In genomic region chr5:126544087-126544740, GRCh38 we compare ENCODE assay signal across 9 cellular contexts. TPM values are rescaled to one million over a fixed set of nuclear protein-coding genes. Genes with fewer than 3 reads are reported as not detected.
DNase-seq lines count a peak whose midpoint lies in the region; ATAC-seq and TF ChIP-seq lines count a peak whose summit lies in the region.
"Had no signal": no experiment of that assay in that cellular context is flagged by ENCODE, and none has a peak within 500 bp of the region (broad histone marks: within the 10 kb centered on the region; RNA-seq: fewer than 3 reads in every experiment).

No MANE protein-coding gene starts in this region.

- TF ChIP-seq POLR2A in ovary (IDR thresholded peaks at IDR 0.05), result no peak

- no peaks in the 10 kb centered on the region for H3K27me3 ChIP-seq in ovary

- no peak overlapping the region for H3K4me3 Mint-ChIP-seq in activated CD4-positive, alpha-beta T cell treated with anti-CD3 and anti-CD28 coated beads for 36 hours
- H3K4me3 Mint-ChIP-seq in T-helper 17 cell, result no peak overlapping the region
- no peak overlapping the region for H3K4me3 Mint-ChIP-seq in effector memory CD8-positive, alpha-beta T cell

- peak in 1 of 3 donors; percentile 26 for TF ChIP-seq CTCF in ovary (IDR thresholded peaks at IDR 0.05)

- no peaks in the 10 kb centered on the region for H3K4me1 Mint-ChIP-seq in activated CD4-positive, alpha-beta T cell treated with anti-CD3 and anti-CD28 coated beads for 36 hours
- H3K4me1 Mint-ChIP-seq in T-helper 17 cell, result no peaks in the 10 kb centered on the region
- H3K4me1 Mint-ChIP-seq in effector memory CD8-positive, alpha-beta T cell (ENCODE audit: low read depth in 2 of 2), result no peaks in the 10 kb centered on the region

- no peak overlapping the region for H3K27ac Mint-ChIP-seq in activated CD4-positive, alpha-beta T cell treated with anti-CD3 and anti-CD28 coated beads for 36 hours
- H3K27ac Mint-ChIP-seq in T-helper 17 cell, result no peak overlapping the region
- no peak overlapping the region for H3K27ac Mint-ChIP-seq in effector memory CD8-positive, alpha-beta T cell

- H3K36me3 Mint-ChIP-seq in activated CD4-positive, alpha-beta T cell treated with anti-CD3 and anti-CD28 coated beads for 36 hours (ENCODE audit: low read depth), result no peaks in the 10 kb centered on the region
- no peaks in the 10 kb centered on the region for H3K36me3 Mint-ChIP-seq in T-helper 17 cell (ENCODE audit: low read depth)
- H3K36me3 Mint-ChIP-seq in effector memory CD8-positive, alpha-beta T cell (ENCODE audit: insufficient read depth), result peaks cover 3% of the 10 kb centered on the region

- H3K4me3 ChIP-seq in ovary, result no peak overlapping the region

- no peak for TF ChIP-seq EP300 in ovary (IDR thresholded peaks at IDR 0.05)

- WGBS in ovary, 3 donors, result 70 to 74% (median 71%) methylated on average over 12 of the region's 12 CpGs

- no peaks in the 10 kb centered on the region for H3K9me3 Mint-ChIP-seq in activated CD4-positive, alpha-beta T cell treated with anti-CD3 and anti-CD28 coated beads for 36 hours (ENCODE audit: low read depth)
- no peaks in the 10 kb centered on the region for H3K9me3 Mint-ChIP-seq in effector memory CD8-positive, alpha-beta T cell

- no peak for ATAC-seq in activated CD4-positive, alpha-beta T cell treated with anti-CD3 and anti-CD28 coated beads for 36 hours
- peak; percentile 51 for ATAC-seq in GM21528 (IDR thresholded peaks at IDR 0.05; ENCODE audit: low FRiP score, unreplicated experiment)
- ATAC-seq in T-helper 17 cell, result peak; percentile 46
- ATAC-seq in effector memory CD8-positive, alpha-beta T cell (replicated peaks), result peak; percentile 46

- CTCF ChIA-PET in activated CD4-positive, alpha-beta T cell treated with anti-CD3 and anti-CD28 coated beads for 36 hours (lab: Charles Lee), result interaction anchor here (1.4 to 14.6 kb wide), 4 partner anchors 188 to 949 kb away, joined by 3 to 173 read pairs (median 49); no protein-coding TSS in a partner anchor

- POLR2A ChIA-PET in activated CD4-positive, alpha-beta T cell treated with anti-CD3 and anti-CD28 coated beads for 36 hours (lab: Charles Lee), result no interaction called here

- no peaks in the 10 kb centered on the region for H3K4me1 ChIP-seq in ovary (ENCODE audit: insufficient read depth)

- H3K9me3 ChIP-seq in T-helper 17 cell (ENCODE audit: control insufficient read depth, low read length, poor library complexity, severe bottlenecking) (no peaks in the 10 kb centered on the region), ovary (no peaks in the 10 kb centered on the region)

- intact Hi-C loops in activated CD4-positive, alpha-beta T cell treated with anti-CD3 and anti-CD28 coated beads for 36 hours (cut with DNase I, micrococcal nuclease), result loop anchor here in 1 of 2 experiments (2.0 kb wide), 1 partner anchor 949 kb away; no protein-coding TSS in a partner anchor
- intact Hi-C loops in ovary (cut with DNase I), result loop anchor here in 3 of 4 donors (5.0 to 10.0 kb wide), 3 partner anchors 48 to 192 kb away; partner anchors contain the start of gene ALDH7A1 (in 2 of the 3)

- no peaks in the 10 kb centered on the region for H3K36me3 ChIP-seq in ovary

- H3K27ac ChIP-seq in ovary, result no peak overlapping the region
- H3K27ac ChIP-seq: epithelial cell of prostate had no signal

- DNase-seq in activated CD4-positive, alpha-beta T cell treated with anti-CD3 and anti-CD28 coated beads for 36 hours, result peak; percentile 61
- DNase-seq in activated CD4-positive, alpha-beta T cell treated with anti-CD3 and anti-CD28 coated beads for 1 hour, result no peak
- DNase-seq in HT1080 (ENCODE audit: low read depth) (peak; percentile 37), T-helper 17 cell (peak in 1 of 3 donors; percentile 6), renal cortical epithelial cell (ENCODE audit: low read depth) (peak; percentile 45), ovary (no peak)
- peak; percentile 4 to 14 (median 6) for DNase-seq in effector memory CD8-positive, alpha-beta T cell

- H3K27me3 Mint-ChIP-seq in activated CD4-positive, alpha-beta T cell treated with anti-CD3 and anti-CD28 coated beads for 36 hours, result no peaks in the 10 kb centered on the region
- H3K27me3 Mint-ChIP-seq in T-helper 17 cell, result no peaks in the 10 kb centered on the region
- H3K27me3 Mint-ChIP-seq in effector memory CD8-positive, alpha-beta T cell, result peaks cover 0 to 6% of the 10 kb centered on the region in 2 donors

RNA-seq across cellular contexts. Expression of gene ALDH7A1, which starts 50.8 kb away (rescaled TPM):
- total RNA-seq in activated CD4-positive, alpha-beta T cell treated with anti-CD3 and anti-CD28 coated beads for 36 hours, result 10 to 100 TPM; 13.2 to 15.4 TPM
- total RNA-seq in HT1080 (2014; rRNA removed; shearing (Covaris generic)), result 25.0 and 46.2 TPM in 2 replicates
- polyA plus RNA-seq in HT1080 (2015; cell fraction: cytosol; rRNA removed), result 68.4 and 73.3 TPM in 2 replicates
- polyA plus RNA-seq in HT1080 (2015; cell fraction: nucleus; rRNA removed), result 99.2 and 112 TPM in 2 replicates
- total RNA-seq in T-helper 17 cell, result 1 to 10 TPM in 1 of 2 donors, under 1 TPM in 1; 0.91 to 2.1 TPM
- total RNA-seq in renal cortical epithelial cell, result 29.7 and 58.8 TPM in 2 replicates
- 100 to 1,000 TPM in 3 of 7 donors, 10 to 100 TPM in 4; 28.3 to 133 (median 99.2) TPM for total RNA-seq in ovary
- 100 to 1,000 TPM in 1 of 2 donors, 10 to 100 TPM in 1; 93.6 to 161 TPM for polyA plus RNA-seq in ovary

RNA-seq across cellular contexts. Expression of gene PHAX, which starts 56.5 kb away (rescaled TPM):
- 10 to 100 TPM; 41.4 to 49.1 TPM for total RNA-seq in activated CD4-positive, alpha-beta T cell treated with anti-CD3 and anti-CD28 coated beads for 36 hours
- total RNA-seq in HT1080 (2014; rRNA removed; shearing (Covaris generic)), result 52.8 and 60.4 TPM in 2 replicates
- polyA plus RNA-seq in HT1080 (2015; cell fraction: cytosol; rRNA removed), result 45.5 and 54.4 TPM in 2 replicates
- 30.8 and 33.6 TPM in 2 replicates for polyA plus RNA-seq in HT1080 (2015; cell fraction: nucleus; rRNA removed)
- 10 to 100 TPM; 20.8 to 26.4 TPM for total RNA-seq in T-helper 17 cell
- total RNA-seq in renal cortical epithelial cell, result 66.9 and 70.2 TPM in 2 replicates
- 10 to 100 TPM; 25.8 to 37.1 (median 33.5) TPM for total RNA-seq in ovary
- 10 to 100 TPM; 24.1 to 63.7 TPM for polyA plus RNA-seq in ovary

Comparison
In these comparisons a context has a peak if more than half of its experiments do, and no peak if none do; other contexts are left out.
1. DNase-seq: peak in activated CD4-positive, alpha-beta T cell treated with anti-CD3 and anti-CD28 coated beads for 36 hours (single experiment), HT1080 (single experiment), effector memory CD8-positive, alpha-beta T cell (3 of 3) and renal cortical epithelial cell (single experiment); none in activated CD4-positive, alpha-beta T cell treated with anti-CD3 and anti-CD28 coated beads for 1 hour (single experiment) and ovary (0 of 5).